19 cellular contexts compared by ENCODE assay signal in genomic region chr1:48018799-48019198, GRCh38. TPM values are rescaled to one million over a fixed set of nuclear protein-coding genes. Genes with fewer than 3 reads are reported as not detected.
DNase-seq lines count a peak whose midpoint lies in the region; ATAC-seq, FAIRE-seq and TF ChIP-seq lines count a peak whose summit lies in the region.
"Had no signal": no experiment of that assay in that cellular context is flagged by ENCODE, and none has a peak within 500 bp of the region (broad histone marks: within the 10 kb centered on the region; RNA-seq: fewer than 3 reads in every experiment).

No MANE protein-coding gene starts in this region.

- DNase-seq in RWPE2 (ENCODE audit: low spot score) (no peak), endodermal cell (peak; percentile 44), keratinocyte (ENCODE audit: low read depth, low spot score) (no peak), transverse colon (no peak), HCEC 1CT (no peak), DMS114 treated with DMSO at 0.1 percent for 48 hours (lab: John Stamatoyannopoulos, UW; ENCODE audit: unreplicated experiment) (no peak)
- DNase-seq: BE2C; CD4-positive, alpha-beta memory T cell; GOT3; HFFc6; NCI-H1105 treated with DMSO at 0.1 percent for 48 hours; NCI-H187 treated with DMSO at 0.1 percent for 48 hours; NCI-H510A; NCI-H82; Peyer's patch; SHP77 treated with DMSO at 0.1 percent for 48 hours had no signal

- intact Hi-C loops in transverse colon (cut with DNase I; ENCODE audit: low total_unique reads), result no loop called here

- H3K4me1 Mint-ChIP-seq in endodermal cell, result peaks cover 28% of the 10 kb centered on the region
- H3K4me1 Mint-ChIP-seq: CD4-positive, alpha-beta memory T cell had no signal

- ATAC-seq in RWPE2 (ENCODE audit: low read depth) (peak; percentile 96), HG03439 (IDR thresholded peaks at IDR 0.05; ENCODE audit: unreplicated experiment) (no peak), GM21423 (IDR thresholded peaks at IDR 0.05; ENCODE audit: unreplicated experiment) (no peak)

- no peaks in the 10 kb centered on the region for H3K36me3 Mint-ChIP-seq in endodermal cell (ENCODE audit: low read depth)
- H3K36me3 Mint-ChIP-seq: CD4-positive, alpha-beta memory T cell had no signal

- in situ Hi-C loops in transverse colon (cut with MboI; ENCODE audit: low pct_ligation_motif_present in 1 of 4, low pct_unique_long_range_greater_than_20kb in 1 of 4, low sequenced_read_pairs in 3 of 4), result no loop called here

- no peak for TF ChIP-seq CTCF in RWPE2 (IDR thresholded peaks at IDR 0.05; ENCODE audit: poor library complexity, severe bottlenecking)
- no peak for TF ChIP-seq CTCF in endodermal cell (conservative IDR thresholded peaks at IDR 0.05)
- no peak for TF ChIP-seq CTCF in keratinocyte (optimal IDR thresholded peaks at IDR 0.05 in 1 of 3, IDR thresholded peaks at IDR 0.05 in 1 of 3, conservative IDR thresholded peaks at IDR 0.05 in 1 of 3; ENCODE audit: extremely low read depth in 1 of 3, insufficient read depth in 2 of 3, low read length in 3 of 3)
- TF ChIP-seq CTCF in transverse colon (IDR thresholded peaks at IDR 0.05), result no peak

- no peak overlapping the region for H3K27ac Mint-ChIP-seq in endodermal cell
- H3K27ac Mint-ChIP-seq: CD4-positive, alpha-beta memory T cell; HFFc6 had no signal

- H3K9ac ChIP-seq in endodermal cell (ENCODE audit: extremely low read depth, low read length, poor library complexity, severe bottlenecking) (no peak overlapping the region), keratinocyte (ENCODE audit: control insufficient read depth, extremely low read depth, insufficient read depth, low read length) (peak overlapping the region; percentile 4)

- H3K4me3 ChIP-seq in RWPE2 (ENCODE audit: severe bottlenecking), result no peak overlapping the region
- H3K4me3 ChIP-seq in endodermal cell (ENCODE audit: low read length), result no peak overlapping the region
- peak overlapping the region in 1 of 3 experiments; percentile 9 for H3K4me3 ChIP-seq in keratinocyte (ENCODE audit: control insufficient read depth in 2 of 3, extremely low read depth in 1 of 3, insufficient read depth in 2 of 3, low read depth in 1 of 3, low read length in 3 of 3)
- H3K4me3 ChIP-seq in transverse colon, result no peak overlapping the region
- H3K4me3 ChIP-seq: Peyer's patch had no signal

- peak; percentile 97 for FAIRE-seq in keratinocyte (lab: Jason Lieb, UNC)

- H3K9me3 Mint-ChIP-seq in endodermal cell, result no peaks in the 10 kb centered on the region

- no peaks in the 10 kb centered on the region for H3K9me1 ChIP-seq in keratinocyte (ENCODE audit: control insufficient read depth, extremely low read depth, insufficient read depth, low read length)

- 94 to 100% methylated on average over 1 to 5 of the region's 5 CpGs for WGBS in endodermal cell (ENCODE audit: insufficient coverage in 1 of 2, insufficient read length in 1 of 2), 2 experiments
- 82% methylated on average over 5 of the region's 5 CpGs; no CpG with 5 or more reads in 1 of the 2 donors for WGBS in transverse colon (ENCODE audit: low coverage in 1 of 2), 2 donors

- H3K9me3 ChIP-seq in RWPE2 (ENCODE audit: severe bottlenecking) (no peaks in the 10 kb centered on the region), endodermal cell (ENCODE audit: control insufficient read depth, low read length) (no peaks in the 10 kb centered on the region), keratinocyte (ENCODE audit: control insufficient read depth, low read depth, low read length) (no peaks in the 10 kb centered on the region), transverse colon (no peaks in the 10 kb centered on the region)
- H3K9me3 ChIP-seq: BE2C, Peyer's patch had no signal

- H3K27me3 Mint-ChIP-seq in endodermal cell (ENCODE audit: insufficient read depth), result peaks cover 18% of the 10 kb centered on the region

- H4K20me1 ChIP-seq in keratinocyte (ENCODE audit: control insufficient read depth, extremely low read depth, insufficient read depth, low read length), result no peaks in the 10 kb centered on the region

- TF ChIP-seq POLR2A in transverse colon (IDR thresholded peaks at IDR 0.05), result no peak

- H3K36me3 ChIP-seq in RWPE2 (ENCODE audit: low read depth) (no peaks in the 10 kb centered on the region), endodermal cell (ENCODE audit: control insufficient read depth, insufficient read depth, low read length) (no peaks in the 10 kb centered on the region), keratinocyte (ENCODE audit: control insufficient read depth in 2 of 2, extremely low read depth in 1 of 2, insufficient read depth in 2 of 2, low read length in 2 of 2) (no peaks in the 10 kb centered on the region), transverse colon (no peaks in the 10 kb centered on the region)
- H3K36me3 ChIP-seq: BE2C, Peyer's patch had no signal

- peak overlapping the region; percentile 67 for H3K4me2 ChIP-seq in keratinocyte (ENCODE audit: control insufficient read depth, extremely low read depth, insufficient read depth, low read depth, low read length)

- H3K27ac ChIP-seq in RWPE2 (ENCODE audit: poor library complexity, severe bottlenecking) (peak overlapping the region; percentile 35), endodermal cell (ENCODE audit: low read depth, low read length) (no peak overlapping the region), keratinocyte (ENCODE audit: control insufficient read depth, insufficient read depth, low read length) (peak overlapping the region; percentile 41), transverse colon (peak overlapping the region in 3 of 4 donors; percentile 1 to 29 (median 17))

- no peak for TF ChIP-seq EP300 in transverse colon (IDR thresholded peaks at IDR 0.05; ENCODE audit: low read depth)

- no peaks in the 10 kb centered on the region for H3K79me2 ChIP-seq in keratinocyte (ENCODE audit: control insufficient read depth, insufficient read depth, low read length)

- H3K4me1 ChIP-seq in RWPE2 (ENCODE audit: insufficient read depth, poor library complexity, severe bottlenecking) (peaks cover 20% of the 10 kb centered on the region), endodermal cell (ENCODE audit: control insufficient read depth, insufficient read depth, low read length) (peaks cover 4% of the 10 kb centered on the region), keratinocyte (ENCODE audit: control insufficient read depth, extremely low read depth, insufficient read depth, low read length) (peaks cover 27% of the 10 kb centered on the region), transverse colon (no peaks in the 10 kb centered on the region)
- H3K4me1 ChIP-seq: BE2C, Peyer's patch had no signal

- H2AFZ ChIP-seq in keratinocyte (ENCODE audit: control insufficient read depth, low read length), result peak overlapping the region; percentile 14

- dilution Hi-C loops in keratinocyte (cut with MboI; ENCODE audit: extremely low pct_ligation_motif_present, low sequenced_read_pairs), result no loop called here

- no peak overlapping the region for H3K4me3 Mint-ChIP-seq in endodermal cell
- H3K4me3 Mint-ChIP-seq: CD4-positive, alpha-beta memory T cell; HFFc6 had no signal

- H3K27me3 ChIP-seq in RWPE2 (ENCODE audit: insufficient read depth, poor library complexity, severe bottlenecking), result peaks cover under 1% of the 10 kb centered on the region
- H3K27me3 ChIP-seq in endodermal cell (ENCODE audit: control insufficient read depth, insufficient read depth, low read length, poor library complexity, severe bottlenecking), result peaks cover 5% of the 10 kb centered on the region
- no peaks in the 10 kb centered on the region for H3K27me3 ChIP-seq in keratinocyte (ENCODE audit: control insufficient read depth, extremely low read depth, insufficient read depth, low read length)
- no peaks in the 10 kb centered on the region for H3K27me3 ChIP-seq in transverse colon
- H3K27me3 ChIP-seq: BE2C, Peyer's patch had no signal

RNA-seq across cellular contexts. Expression of gene TRABD2B, which starts 21.6 kb away (rescaled TPM):
- 10 to 100 TPM; 24.4 to 28.0 TPM for total RNA-seq in endodermal cell
- polyA plus RNA-seq in endodermal cell (2013, experiment 1 of 2), result 6.2 TPM
- 6.0 TPM for polyA plus RNA-seq in endodermal cell (2013, experiment 2 of 2)
- polyA plus RNA-seq in keratinocyte, result 0.13 to 0.35 TPM (median 0.16 TPM) in 3 replicates
- polyA plus RNA-seq in keratinocyte (2011; ENCODE audit: low read depth), result 0.70 TPM
- 0.21 and 0.26 TPM in 2 replicates for polyA plus RNA-seq in keratinocyte (2011; cell fraction: cytosol; rRNA removed)
- 1.2 and 1.6 TPM in 2 replicates for polyA plus RNA-seq in keratinocyte (2011; cell fraction: nucleus; rRNA removed)
- polyA plus RNA-seq in keratinocyte (2012; ENCODE audit: low replicate concordance), result 0.49 and 0.62 TPM in 2 replicates
- polyA minus RNA-seq in keratinocyte, result 0.45 to 0.59 TPM (median 0.49 TPM) in 3 replicates
- polyA minus RNA-seq in keratinocyte (2011; cell fraction: cytosol; rRNA and poly(A)+ RNA removed), result 1.5 TPM
- polyA minus RNA-seq in keratinocyte (2011; cell fraction: nucleus; rRNA and poly(A)+ RNA removed), result 1.2 and 1.4 TPM in 2 replicates
- under 1 TPM in 3 of 4 donors, not detected in 1; 0.27 to 0.48 (median 0.37) TPM for total RNA-seq in transverse colon
- total RNA-seq: CD4-positive, alpha-beta memory T cell; Daoy; HFFc6 had no signal
- polyA plus RNA-seq: CD4-positive, alpha-beta memory T cell had no signal

Comparison
In these comparisons a context has a peak if more than half of its experiments do, and no peak if none do; other contexts are left out.
1. RNA of gene TRABD2B, which starts 21.6 kb away (total RNA-seq): 24.4 to 28.0 TPM in endodermal cell; 0.27 to 0.48 TPM in transverse colon; every median in the first group is over 10 times any median in the second.